Comparison of ENCODE assay signal across 6 cellular contexts in genomic region chr2:241150660-241151530, GRCh38. TPM values are rescaled to one million over a fixed set of nuclear protein-coding genes. Genes with fewer than 3 reads are reported as not detected.
DNase-seq lines count a peak whose midpoint lies in the region; ATAC-seq and TF ChIP-seq lines count a peak whose summit lies in the region.

No MANE protein-coding gene starts in this region.

- H3K4me3 Mint-ChIP-seq in Caco-2 (ENCODE audit: unreplicated experiment) = peak overlapping the region; percentile 84

- CTCF ChIA-PET in Caco-2 (lab: Charles Lee) = no interaction called here

- H3K27ac Mint-ChIP-seq in Caco-2 (ENCODE audit: unreplicated experiment) = peak overlapping the region; percentile 87

- intact Hi-C loops in Caco-2 (cut with micrococcal nuclease; ENCODE audit: unreplicated experiment) = no loop called here

- H3K4me1 Mint-ChIP-seq in Caco-2 (ENCODE audit: low read depth, unreplicated experiment) = peaks cover 16% of the 10 kb centered on the region

- DNase-seq in Caco-2 (no peak), SJCRH30 (peak; percentile 72 to 74), NCI-H146 (lab: John Stamatoyannopoulos, UW) (no peak)

- no peaks in the 10 kb centered on the region for H3K27me3 ChIP-seq in Caco-2 (replicated peaks; ENCODE audit: control insufficient read depth, insufficient read depth, low read length)
- no peaks in the 10 kb centered on the region for H3K27me3 ChIP-seq in SJCRH30
- H3K27me3 ChIP-seq in iPS-15b (ENCODE audit: control insufficient read depth, insufficient read depth, low read length) = peaks cover 4% of the 10 kb centered on the region

- H3K36me3 ChIP-seq in Caco-2 (ENCODE audit: control insufficient read depth, insufficient read depth, low read length) (no peaks in the 10 kb centered on the region), SJCRH30 (no peaks in the 10 kb centered on the region), iPS-15b (ENCODE audit: control insufficient read depth, insufficient read depth, low read length) (no peaks in the 10 kb centered on the region), urinary bladder (ENCODE audit: insufficient read depth) (no peaks in the 10 kb centered on the region)

- H3K9me3 Mint-ChIP-seq in Caco-2 (ENCODE audit: unreplicated experiment) = no peaks in the 10 kb centered on the region

- no peak overlapping the region for H3K9ac ChIP-seq in iPS-15b (ENCODE audit: low read depth, low read length)

- POLR2A ChIA-PET in Caco-2 (lab: Charles Lee) = interaction anchor here (0.6 to 0.7 kb wide), 2 partner anchors 24 to 161 kb away, joined by 3 to 7 read pairs; no protein-coding TSS in a partner anchor

- no peak for ATAC-seq in GM18867 (IDR thresholded peaks at IDR 0.05; ENCODE audit: unreplicated experiment)

- H3K4me3 ChIP-seq in Caco-2 (ENCODE audit: low read depth, low read length) = peak overlapping the region; percentile 53
- peak overlapping the region; percentile 83 for H3K4me3 ChIP-seq in SJCRH30
- peak overlapping the region; percentile 83 for H3K4me3 ChIP-seq in iPS-15b (ENCODE audit: low read depth, low read length)
- peak overlapping the region; percentile 81 for H3K4me3 ChIP-seq in urinary bladder (ENCODE audit: low read depth, low read length)

- no peak for TF ChIP-seq CTCF in Caco-2 (IDR thresholded peaks at IDR 0.05; ENCODE audit: insufficient read depth in 1 of 2, low read depth in 1 of 2, low read length in 1 of 2, severe bottlenecking in 1 of 2, unreplicated experiment in 1 of 2)

- 6% methylated on average over 37 of the region's 37 CpGs for WGBS in urinary bladder

- peaks cover 8% of the 10 kb centered on the region for H3K36me3 Mint-ChIP-seq in Caco-2 (ENCODE audit: insufficient read depth, unreplicated experiment)

- H3K27me3 Mint-ChIP-seq in Caco-2 (ENCODE audit: insufficient read depth, unreplicated experiment) = no peaks in the 10 kb centered on the region

- H3K27ac ChIP-seq in SJCRH30 (peak overlapping the region; percentile 47), urinary bladder (ENCODE audit: low read depth) (no peak overlapping the region)

- BruUV-seq in Caco-2 (replicated peaks; lab: Mats Ljungman, UMichigan) = TSS peak; percentile 26

- H3K4me1 ChIP-seq in Caco-2 = 0 out of 2 replicates have a peak, but pooled peaks cover 3% of the 10 kb centered on the region
- H3K4me1 ChIP-seq in SJCRH30 = peaks cover 13% of the 10 kb centered on the region; the same call in 1 of the 2 replicates
- H3K4me1 ChIP-seq in iPS-15b (ENCODE audit: control insufficient read depth, insufficient read depth, low read length) = no peaks in the 10 kb centered on the region
- no peaks in the 10 kb centered on the region for H3K4me1 ChIP-seq in urinary bladder (ENCODE audit: insufficient read depth)

- H3K9me3 ChIP-seq in Caco-2 (no peaks in the 10 kb centered on the region), SJCRH30 (replicated peaks) (no peaks in the 10 kb centered on the region), iPS-15b (ENCODE audit: control insufficient read depth, insufficient read depth, low read length) (no peaks in the 10 kb centered on the region)

RNA-seq across cellular contexts. Expression of gene PPP1R7, which starts 0.6 kb away (rescaled TPM):
- total RNA-seq in Caco-2 (2022) = 30.0 and 32.5 TPM in 2 replicates
- total RNA-seq in SJCRH30 (2014; rRNA removed; shearing (Covaris generic)) = 72.8 and 78.6 TPM in 2 replicates
- total RNA-seq in urinary bladder = 20.7 TPM
- 83.2 TPM for polyA plus RNA-seq in urinary bladder

RNA-seq across cellular contexts. Expression of gene PASK, which starts 1.6 kb away (rescaled TPM):
- total RNA-seq in Caco-2 (2022) = 21.1 and 21.2 TPM in 2 replicates
- 20.4 and 23.3 TPM in 2 replicates for total RNA-seq in SJCRH30 (2014; rRNA removed; shearing (Covaris generic))
- 4.8 TPM for total RNA-seq in urinary bladder
- polyA plus RNA-seq in urinary bladder = 3.6 TPM

RNA-seq across cellular contexts. Expression of gene ANO7, which starts 37.6 kb away (rescaled TPM):
- 4.1 and 4.7 TPM in 2 replicates for total RNA-seq in Caco-2 (2022)
- 2.3 and 3.2 TPM in 2 replicates for total RNA-seq in SJCRH30 (2014; rRNA removed; shearing (Covaris generic))
- total RNA-seq in urinary bladder = 0.58 TPM
- 1.2 TPM for polyA plus RNA-seq in urinary bladder

RNA-seq across cellular contexts. Expression of gene MTERF4, which starts 48.8 kb away (rescaled TPM):
- 19.6 and 22.2 TPM in 2 replicates for total RNA-seq in Caco-2 (2022)
- total RNA-seq in SJCRH30 (2014; rRNA removed; shearing (Covaris generic)) = 44.7 and 49.0 TPM in 2 replicates
- total RNA-seq in urinary bladder = 41.3 TPM
- polyA plus RNA-seq in urinary bladder = 35.7 TPM

Comparison
In these comparisons a context has a peak if more than half of its experiments do, and no peak if none do; other contexts are left out.
1. DNase-seq: peak in SJCRH30 (2 of 2); none in Caco-2 (0 of 2) and NCI-H146 (single experiment).
2. Peak in every context shown above with its lines, with median percentiles within 50 percentile points of each other: H3K4me3 ChIP-seq.